Comparison of ENCODE assay signal across 14 cellular contexts in the genomic region with DNA sequence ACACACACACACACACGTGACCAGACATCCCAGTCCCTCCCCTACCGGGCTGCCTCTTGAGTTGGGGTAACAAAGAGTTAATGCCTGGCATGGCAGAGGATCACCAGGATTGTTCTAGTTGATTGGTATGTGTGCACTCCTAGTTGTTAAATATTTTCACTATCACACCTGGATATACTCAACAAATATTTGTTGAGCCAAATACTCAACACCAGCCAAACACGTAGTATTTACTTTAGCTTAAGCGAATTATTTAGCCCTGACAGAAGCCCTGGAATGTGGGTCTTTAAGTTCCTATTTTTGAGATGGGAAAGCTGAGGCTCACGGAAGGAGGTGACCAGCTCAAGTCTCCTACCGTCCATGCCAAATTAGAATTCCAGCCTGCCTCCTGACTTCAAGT. TPM values are rescaled to one million over a fixed set of nuclear protein-coding genes. Genes with fewer than 3 reads are reported as not detected.
DNase-seq lines count a peak whose midpoint lies in the region; ATAC-seq and TF ChIP-seq lines count a peak whose summit lies in the region.
"Had no signal": no experiment of that assay in that cellular context is flagged by ENCODE, and none has a peak within 500 bp of the region (broad histone marks: within the 10 kb centered on the region; RNA-seq: fewer than 3 reads in every experiment).

No MANE protein-coding gene starts in this region.

- H3K9me3 Mint-ChIP-seq in stimulated activated naive CD8-positive, alpha-beta T cell treated with anti-CD3 and anti-CD28 coated beads, Interleukin-15, Interleukin-2, amounts not matched to agents 100 ng/mL and 50 ng/mL, for 24 hours = no peaks in the 10 kb centered on the region
- H3K9me3 Mint-ChIP-seq in activated CD4-positive, alpha-beta memory T cell treated with anti-CD3 and anti-CD28 coated beads for 36 hours = peaks cover 3% of the 10 kb centered on the region

- H3K36me3 ChIP-seq in upper lobe of right lung = no peaks in the 10 kb centered on the region
- H3K36me3 ChIP-seq: BE2C, heart right ventricle had no signal

- CTCF ChIA-PET in activated CD4-positive, alpha-beta memory T cell treated with anti-CD3 and anti-CD28 coated beads for 36 hours (lab: Charles Lee) = interaction anchor here (1.1 to 1.6 kb wide), 3 partner anchors 31 to 116 kb away, joined by 3 to 6 read pairs (median 3); no protein-coding TSS in a partner anchor

- peak overlapping the region; percentile 24 for H3K27ac ChIP-seq in upper lobe of right lung
- H3K27ac ChIP-seq: HL-60 had no signal

- ATAC-seq in stimulated activated naive CD8-positive, alpha-beta T cell treated with anti-CD3 and anti-CD28 coated beads, Interleukin-15, Interleukin-2, amounts not matched to agents 100 U/mL and 50 U/mL, for 24 hours = no peak
- ATAC-seq in left lobe of liver = peak; percentile 65
- peak; percentile 27 for ATAC-seq in upper lobe of right lung
- no peak for ATAC-seq in HG03135 (IDR thresholded peaks at IDR 0.05; ENCODE audit: unreplicated experiment)
- no peak for ATAC-seq in left ventricle myocardium superior
- ATAC-seq in GM21576 (IDR thresholded peaks at IDR 0.05; ENCODE audit: unreplicated experiment) = no peak

- no peaks in the 10 kb centered on the region for H3K27me3 Mint-ChIP-seq in stimulated activated naive CD8-positive, alpha-beta T cell treated with anti-CD3 and anti-CD28 coated beads, Interleukin-15, Interleukin-2, amounts not matched to agents 100 ng/mL and 50 ng/mL, for 24 hours
- H3K27me3 Mint-ChIP-seq in activated CD4-positive, alpha-beta memory T cell treated with anti-CD3 and anti-CD28 coated beads for 36 hours = no peaks in the 10 kb centered on the region

- intact Hi-C loops in activated CD4-positive, alpha-beta memory T cell treated with anti-CD3 and anti-CD28 coated beads for 36 hours (cut with micrococcal nuclease) = no loop called here
- intact Hi-C loops in upper lobe of right lung (cut with DNase I) (no loop called here), left ventricle myocardium superior (cut with micrococcal nuclease) (no loop called here)

- H3K27me3 ChIP-seq in upper lobe of right lung = peaks cover 4% of the 10 kb centered on the region

- H3K36me3 Mint-ChIP-seq in stimulated activated naive CD8-positive, alpha-beta T cell treated with anti-CD3 and anti-CD28 coated beads, Interleukin-15, Interleukin-2, amounts not matched to agents 100 ng/mL and 50 ng/mL, for 24 hours (ENCODE audit: low read depth) = peaks cover 61% of the 10 kb centered on the region
- H3K36me3 Mint-ChIP-seq in activated CD4-positive, alpha-beta memory T cell treated with anti-CD3 and anti-CD28 coated beads for 36 hours = peaks cover 60% of the 10 kb centered on the region

- no peaks in the 10 kb centered on the region for H3K9me3 ChIP-seq in upper lobe of right lung
- H3K9me3 ChIP-seq: BE2C, heart right ventricle had no signal

- no peak for DNase-seq in stimulated activated naive CD8-positive, alpha-beta T cell treated with anti-CD3 and anti-CD28 coated beads, Interleukin-15, Interleukin-2, amounts not matched to agents 100 U/mL and 50 U/mL, for 24 hours
- no peak for DNase-seq in activated CD4-positive, alpha-beta memory T cell treated with anti-CD3 and anti-CD28 coated beads for 36 hours
- DNase-seq in left lobe of liver (ENCODE audit: low spot score) (no peak), upper lobe of right lung (no peak), left ventricle myocardium superior (no peak)
- DNase-seq: BE2C, dorsolateral prefrontal cortex, heart right ventricle, NCI-H1436 treated with DMSO at 0.1 percent for 48 hours, nephron progenitor cell had no signal

- no peak for TF ChIP-seq CTCF in upper lobe of right lung (IDR thresholded peaks at IDR 0.05)

- POLR2A ChIA-PET in activated CD4-positive, alpha-beta memory T cell treated with anti-CD3 and anti-CD28 coated beads for 36 hours (lab: Charles Lee) = interaction anchor here (0.6 kb wide), 1 partner anchor 74 kb away, joined by 3 read pairs; no protein-coding TSS in a partner anchor

- peaks cover 34% of the 10 kb centered on the region for H3K4me1 ChIP-seq in upper lobe of right lung
- H3K4me1 ChIP-seq: BE2C had no signal

- H3K4me3 ChIP-seq in upper lobe of right lung = no peak overlapping the region
- H3K4me3 ChIP-seq: heart right ventricle had no signal

- peak overlapping the region; percentile 90 for H3K27ac Mint-ChIP-seq in stimulated activated naive CD8-positive, alpha-beta T cell treated with anti-CD3 and anti-CD28 coated beads, Interleukin-15, Interleukin-2, amounts not matched to agents 100 ng/mL and 50 ng/mL, for 24 hours
- H3K27ac Mint-ChIP-seq in activated CD4-positive, alpha-beta memory T cell treated with anti-CD3 and anti-CD28 coated beads for 36 hours = peak overlapping the region; percentile 84

- peak overlapping the region; percentile 53 for H3K4me3 Mint-ChIP-seq in stimulated activated naive CD8-positive, alpha-beta T cell treated with anti-CD3 and anti-CD28 coated beads, Interleukin-15, Interleukin-2, amounts not matched to agents 100 ng/mL and 50 ng/mL, for 24 hours
- H3K4me3 Mint-ChIP-seq in activated CD4-positive, alpha-beta memory T cell treated with anti-CD3 and anti-CD28 coated beads for 36 hours = no peak overlapping the region

- peaks cover 94% of the 10 kb centered on the region for H3K4me1 Mint-ChIP-seq in stimulated activated naive CD8-positive, alpha-beta T cell treated with anti-CD3 and anti-CD28 coated beads, Interleukin-15, Interleukin-2, amounts not matched to agents 100 ng/mL and 50 ng/mL, for 24 hours (ENCODE audit: low read depth)
- H3K4me1 Mint-ChIP-seq in activated CD4-positive, alpha-beta memory T cell treated with anti-CD3 and anti-CD28 coated beads for 36 hours (ENCODE audit: low read depth) = peaks cover 86% of the 10 kb centered on the region

RNA-seq across cellular contexts. Expression of gene CD3E, which starts 10.5 kb away (rescaled TPM):
- 100 to 1,000 TPM; 476 to 488 TPM for total RNA-seq in activated CD4-positive, alpha-beta memory T cell treated with anti-CD3 and anti-CD28 coated beads for 36 hours
- total RNA-seq in left lobe of liver (1.5 TPM), upper lobe of right lung (14.5 TPM), left ventricle myocardium superior (1.1 TPM)

RNA-seq across cellular contexts. Expression of gene CD3D, which starts 27.5 kb away (rescaled TPM):
- total RNA-seq in activated CD4-positive, alpha-beta memory T cell treated with anti-CD3 and anti-CD28 coated beads for 36 hours = 100 to 1,000 TPM; 321 to 346 TPM
- total RNA-seq in left lobe of liver = 1.6 TPM
- total RNA-seq in upper lobe of right lung = 8.5 TPM
- total RNA-seq in left ventricle myocardium superior = 1.6 TPM

RNA-seq across cellular contexts. Expression of gene CD3G, which starts 29.2 kb away (rescaled TPM):
- 100 to 1,000 TPM; 137 to 138 TPM for total RNA-seq in activated CD4-positive, alpha-beta memory T cell treated with anti-CD3 and anti-CD28 coated beads for 36 hours
- 0.23 TPM for total RNA-seq in left lobe of liver
- total RNA-seq in upper lobe of right lung = 6.5 TPM
- total RNA-seq in left ventricle myocardium superior = 0.27 TPM

RNA-seq across cellular contexts. Expression of gene UBE4A, which starts 44.4 kb away (rescaled TPM):
- 10 to 100 TPM; 39.1 to 40.4 TPM for total RNA-seq in activated CD4-positive, alpha-beta memory T cell treated with anti-CD3 and anti-CD28 coated beads for 36 hours
- total RNA-seq in left lobe of liver (22.8 TPM), upper lobe of right lung (40.0 TPM), left ventricle myocardium superior (37.6 TPM)

RNA-seq across cellular contexts. Expression of gene MPZL2, which starts 50.9 kb away (rescaled TPM):
- total RNA-seq in activated CD4-positive, alpha-beta memory T cell treated with anti-CD3 and anti-CD28 coated beads for 36 hours = 10 to 100 TPM; 15.8 to 17.8 TPM
- total RNA-seq in left lobe of liver (18.6 TPM), upper lobe of right lung (119 TPM), left ventricle myocardium superior (11.8 TPM)

Comparison
In these comparisons a context has a peak if more than half of its experiments do, and no peak if none do; other contexts are left out.
1. ATAC-seq: peak in left lobe of liver (single experiment) and upper lobe of right lung (single experiment); none in stimulated activated naive CD8-positive, alpha-beta T cell treated with anti-CD3 and anti-CD28 coated beads, Interleukin-15, Interleukin-2, amounts not matched to agents 100 U/mL and 50 U/mL, for 24 hours (single experiment), HG03135 (single experiment), left ventricle myocardium superior (single experiment) and GM21576 (single experiment).
2. RNA of gene CD3E, which starts 10.5 kb away (total RNA-seq): 476 to 488 TPM in activated CD4-positive, alpha-beta memory T cell treated with anti-CD3 and anti-CD28 coated beads for 36 hours; 14.5 TPM in upper lobe of right lung (single experiment), 1.5 TPM in left lobe of liver (single experiment) and 1.1 TPM in left ventricle myocardium superior (single experiment); every median in the first group is over 10 times any median in the second.
3. RNA of gene CD3D, which starts 27.5 kb away (total RNA-seq): 321 to 346 TPM in activated CD4-positive, alpha-beta memory T cell treated with anti-CD3 and anti-CD28 coated beads for 36 hours; 8.5 TPM in upper lobe of right lung (single experiment), 1.6 TPM in left ventricle myocardium superior (single experiment) and 1.6 TPM in left lobe of liver (single experiment); every median in the first group is over 10 times any median in the second.
4. RNA of gene CD3G, which starts 29.2 kb away (total RNA-seq): 137 to 138 TPM in activated CD4-positive, alpha-beta memory T cell treated with anti-CD3 and anti-CD28 coated beads for 36 hours; 6.5 TPM in upper lobe of right lung (single experiment), 0.27 TPM in left ventricle myocardium superior (single experiment) and 0.23 TPM in left lobe of liver (single experiment); every median in the first group is over 10 times any median in the second.